In genomic region chr19:3710265-3710812, GRCh38 we compare ENCODE assay signal across 9 cellular contexts. TPM values are rescaled to one million over a fixed set of nuclear protein-coding genes. Genes with fewer than 3 reads are reported as not detected.
DNase-seq lines count a peak whose midpoint lies in the region; ATAC-seq and TF ChIP-seq lines count a peak whose summit lies in the region.
"Had no signal": no experiment of that assay in that cellular context is flagged by ENCODE, and none has a peak within 500 bp of the region (broad histone marks: within the 10 kb centered on the region; RNA-seq: fewer than 3 reads in every experiment).

No MANE protein-coding gene starts in this region.

- POLR2A ChIA-PET in activated CD8-positive, alpha-beta T cell treated with anti-CD3 and anti-CD28 coated beads, Interleukin-2, amount 10 ng/mL, durations not matched to agents 7 days and 5 days (lab: Charles Lee) = interaction anchor here (0.7 kb wide), 1 partner anchor 13 kb away, joined by 3 read pairs; no protein-coding TSS in a partner anchor

- no peak overlapping the region for H3K27ac ChIP-seq in heart left ventricle
- no peak overlapping the region for H3K27ac ChIP-seq in spleen

- H3K4me3 ChIP-seq in heart left ventricle (no peak overlapping the region), spleen (no peak overlapping the region)

- 47 to 64% (median 47%) methylated on average over 17 to 20 of the region's 20 CpGs for WGBS in heart left ventricle, 4 donors
- WGBS in spleen, 5 donors = 29 to 39% (median 36%) methylated on average over 18 to 20 of the region's 20 CpGs

- no peaks in the 10 kb centered on the region for H3K27me3 Mint-ChIP-seq in activated CD8-positive, alpha-beta T cell treated with anti-CD3 and anti-CD28 coated beads, Interleukin-2, amount 10 ng/mL, durations not matched to agents 7 days and 5 days (ENCODE audit: low read depth)

- no peak overlapping the region for H3K27ac Mint-ChIP-seq in activated CD8-positive, alpha-beta T cell treated with anti-CD3 and anti-CD28 coated beads, Interleukin-2, amount 10 ng/mL, durations not matched to agents 7 days and 5 days
- H3K27ac Mint-ChIP-seq: stimulated activated effector memory CD8-positive, alpha-beta T cell treated with anti-CD3 and anti-CD28 coated beads, Interleukin-12 subunit alpha, Interleukin-12 subunit beta, amount 100 ng/mL, for 72 hours had no signal

- TF ChIP-seq CTCF in heart left ventricle (IDR thresholded peaks at IDR 0.05) (no peak), spleen (IDR thresholded peaks at IDR 0.05 in 8 of 11, conservative IDR thresholded peaks at IDR 0.05 in 3 of 11) (no peak)

- DNase-seq in KBM-7 (peak; percentile 90), RPMI8226 (peak; percentile 83), heart left ventricle (peak; percentile 59 to 89 (median 87)), spleen (peak; percentile 82), cortex of kidney (lab: John Stamatoyannopoulos, UW) (no peak)
- DNase-seq in activated CD8-positive, alpha-beta T cell treated with anti-CD3 and anti-CD28 coated beads, Interleukin-2, amount 10 ng/mL, durations not matched to agents 7 days and 5 days = no peak
- no peak for DNase-seq in activated T-cell treated with anti-CD3 and anti-CD28 coated beads, Interleukin-2, amount 50 U/mL, for 1 hour

- CTCF ChIA-PET in activated CD8-positive, alpha-beta T cell treated with anti-CD3 and anti-CD28 coated beads, Interleukin-2, amount 10 ng/mL, durations not matched to agents 7 days and 5 days (lab: Charles Lee) = interaction anchor here (1.0 kb wide), 1 partner anchor 10 kb away, joined by 3 read pairs; the partner anchor contains the start of gene PIP5K1C

- intact Hi-C loops in heart left ventricle (cut with DNase I) = loop anchor here in 1 of 10 donors (10.0 kb wide), 1 partner anchor 156 kb away; the partner anchor contains the start of gene MFSD12
- intact Hi-C loops in spleen (cut with DNase I; ENCODE audit: low total_unique reads) = no loop called here

- no peaks in the 10 kb centered on the region for H3K36me3 Mint-ChIP-seq in activated CD8-positive, alpha-beta T cell treated with anti-CD3 and anti-CD28 coated beads, Interleukin-2, amount 10 ng/mL, durations not matched to agents 7 days and 5 days (ENCODE audit: low read depth)
- H3K36me3 Mint-ChIP-seq: stimulated activated effector memory CD8-positive, alpha-beta T cell treated with anti-CD3 and anti-CD28 coated beads, Interleukin-12 subunit alpha, Interleukin-12 subunit beta, amount 100 ng/mL, for 72 hours had no signal

- H3K36me3 ChIP-seq in heart left ventricle = no peaks in the 10 kb centered on the region
- H3K36me3 ChIP-seq in spleen = no peaks in the 10 kb centered on the region

- TF ChIP-seq POLR2A in heart left ventricle (IDR thresholded peaks at IDR 0.05) = no peak
- TF ChIP-seq POLR2A in spleen (IDR thresholded peaks at IDR 0.05) = no peak

- H3K27me3 ChIP-seq in heart left ventricle (peaks cover 0 to 27% (median 0%) of the 10 kb centered on the region in 9 donors), spleen (replicated peaks in 1 of 7) (peaks cover 0 to 48% (median 8%) of the 10 kb centered on the region in 7 donors)

- in situ Hi-C loops in KBM-7 (cut with MboI; ENCODE audit: low pct_unique_long_range_greater_than_20kb, low sequenced_read_pairs) = no loop called here

- no peak overlapping the region for H3K4me3 Mint-ChIP-seq in activated CD8-positive, alpha-beta T cell treated with anti-CD3 and anti-CD28 coated beads, Interleukin-2, amount 10 ng/mL, durations not matched to agents 7 days and 5 days
- H3K4me3 Mint-ChIP-seq: stimulated activated effector memory CD8-positive, alpha-beta T cell treated with anti-CD3 and anti-CD28 coated beads, Interleukin-12 subunit alpha, Interleukin-12 subunit beta, amount 100 ng/mL, for 72 hours had no signal

- H3K4me1 Mint-ChIP-seq in activated CD8-positive, alpha-beta T cell treated with anti-CD3 and anti-CD28 coated beads, Interleukin-2, amount 10 ng/mL, durations not matched to agents 7 days and 5 days (ENCODE audit: low read depth) = peaks cover 3% of the 10 kb centered on the region

- H3K9me3 Mint-ChIP-seq in activated CD8-positive, alpha-beta T cell treated with anti-CD3 and anti-CD28 coated beads, Interleukin-2, amount 10 ng/mL, durations not matched to agents 7 days and 5 days (ENCODE audit: insufficient read depth) = no peaks in the 10 kb centered on the region
- H3K9me3 Mint-ChIP-seq: stimulated activated effector memory CD8-positive, alpha-beta T cell treated with anti-CD3 and anti-CD28 coated beads, Interleukin-12 subunit alpha, Interleukin-12 subunit beta, amount 100 ng/mL, for 72 hours had no signal

- ATAC-seq in heart left ventricle = peak in 3 of 4 donors; percentile 64 to 79 (median 72)
- ATAC-seq in GM19324 (IDR thresholded peaks at IDR 0.05; ENCODE audit: low FRiP score, unreplicated experiment) = no peak
- no peak for ATAC-seq in activated CD8-positive, alpha-beta T cell treated with anti-CD3 and anti-CD28 coated beads, Interleukin-2, amount 10 ng/mL, durations not matched to agents 7 days and 5 days
- ATAC-seq: stimulated activated effector memory CD8-positive, alpha-beta T cell treated with anti-CD3 and anti-CD28 coated beads, Interleukin-12 subunit alpha, Interleukin-12 subunit beta, amount 100 ng/mL, for 72 hours had no signal

- no peaks in the 10 kb centered on the region for H3K9me3 ChIP-seq in heart left ventricle
- H3K9me3 ChIP-seq in spleen = no peaks in the 10 kb centered on the region

- H3K4me1 ChIP-seq in heart left ventricle (peaks cover 0 to 19% (median 2%) of the 10 kb centered on the region in 12 donors), spleen (peaks cover 0 to 11% (median 6%) of the 10 kb centered on the region in 6 donors)

RNA-seq across cellular contexts. Expression of gene TJP3, which starts 2.2 kb away (rescaled TPM):
- total RNA-seq in heart left ventricle (under 1 TPM in 2 of 9 donors, not detected in 7; 0.41 to 0.48 TPM), spleen (1 to 10 TPM in 6 of 7 donors, under 1 TPM in 1; 0.75 to 9.0 (median 2.5) TPM)
- polyA plus RNA-seq in heart left ventricle (under 1 TPM in 1 of 2 donors, not detected in 1; 0.06 TPM), spleen (1 to 10 TPM in 2 of 3 donors, under 1 TPM in 1; 0.39 to 1.1 (median 1.1) TPM)
- 1 to 10 TPM; 1.3 TPM for total RNA-seq in activated CD8-positive, alpha-beta T cell treated with anti-CD3 and anti-CD28 coated beads, Interleukin-2, amount 10 ng/mL, durations not matched to agents 7 days and 5 days

RNA-seq across cellular contexts. Expression of gene PIP5K1C, which starts 10.1 kb away (rescaled TPM):
- 10 to 100 TPM; 27.8 to 56.6 (median 38.2) TPM for total RNA-seq in heart left ventricle
- polyA plus RNA-seq in heart left ventricle = 10 to 100 TPM; 23.9 to 31.0 TPM
- total RNA-seq in spleen = 10 to 100 TPM; 30.2 to 41.9 (median 38.8) TPM
- polyA plus RNA-seq in spleen = 10 to 100 TPM in 1 of 3 donors, 1 to 10 TPM in 2; 6.2 to 21.4 (median 7.6) TPM
- 10 to 100 TPM; 19.7 to 20.0 TPM for total RNA-seq in activated CD8-positive, alpha-beta T cell treated with anti-CD3 and anti-CD28 coated beads, Interleukin-2, amount 10 ng/mL, durations not matched to agents 7 days and 5 days

RNA-seq across cellular contexts. Expression of gene APBA3, which starts 51.2 kb away (rescaled TPM):
- total RNA-seq in heart left ventricle (10 to 100 TPM in 6 of 9 donors, 1 to 10 TPM in 3; 8.8 to 28.7 (median 13.8) TPM), spleen (10 to 100 TPM; 28.8 to 37.1 (median 34.3) TPM)
- polyA plus RNA-seq in heart left ventricle (10 to 100 TPM; 11.6 to 22.1 TPM), spleen (10 to 100 TPM; 17.1 to 30.8 (median 17.5) TPM)
- total RNA-seq in activated CD8-positive, alpha-beta T cell treated with anti-CD3 and anti-CD28 coated beads, Interleukin-2, amount 10 ng/mL, durations not matched to agents 7 days and 5 days = 10 to 100 TPM; 39.6 to 40.5 TPM

RNA-seq across cellular contexts. Expression of gene MRPL54, which starts 52.1 kb away (rescaled TPM):
- total RNA-seq in heart left ventricle = 10 to 100 TPM; 58.9 to 96.9 (median 69.1) TPM
- 100 to 1,000 TPM in 1 of 2 donors, 10 to 100 TPM in 1; 76.8 to 153 TPM for polyA plus RNA-seq in heart left ventricle
- total RNA-seq in spleen = 10 to 100 TPM; 38.7 to 66.2 (median 48.2) TPM
- 100 to 1,000 TPM; 128 to 157 (median 140) TPM for polyA plus RNA-seq in spleen
- 10 to 100 TPM; 66.9 to 71.4 TPM for total RNA-seq in activated CD8-positive, alpha-beta T cell treated with anti-CD3 and anti-CD28 coated beads, Interleukin-2, amount 10 ng/mL, durations not matched to agents 7 days and 5 days

Comparison
In these comparisons a context has a peak if more than half of its experiments do, and no peak if none do; other contexts are left out.
1. DNase-seq: peak in KBM-7 (single experiment), RPMI8226 (single experiment), heart left ventricle (5 of 5) and spleen (single experiment); none in cortex of kidney (single experiment), activated CD8-positive, alpha-beta T cell treated with anti-CD3 and anti-CD28 coated beads, Interleukin-2, amount 10 ng/mL, durations not matched to agents 7 days and 5 days (single experiment) and activated T-cell treated with anti-CD3 and anti-CD28 coated beads, Interleukin-2, amount 50 U/mL, for 1 hour (single experiment).
2. ATAC-seq: peak in heart left ventricle (3 of 4); none in GM19324 (single experiment) and activated CD8-positive, alpha-beta T cell treated with anti-CD3 and anti-CD28 coated beads, Interleukin-2, amount 10 ng/mL, durations not matched to agents 7 days and 5 days (single experiment).